ENCODE assay signal across 18 cellular contexts in the genomic region with DNA sequence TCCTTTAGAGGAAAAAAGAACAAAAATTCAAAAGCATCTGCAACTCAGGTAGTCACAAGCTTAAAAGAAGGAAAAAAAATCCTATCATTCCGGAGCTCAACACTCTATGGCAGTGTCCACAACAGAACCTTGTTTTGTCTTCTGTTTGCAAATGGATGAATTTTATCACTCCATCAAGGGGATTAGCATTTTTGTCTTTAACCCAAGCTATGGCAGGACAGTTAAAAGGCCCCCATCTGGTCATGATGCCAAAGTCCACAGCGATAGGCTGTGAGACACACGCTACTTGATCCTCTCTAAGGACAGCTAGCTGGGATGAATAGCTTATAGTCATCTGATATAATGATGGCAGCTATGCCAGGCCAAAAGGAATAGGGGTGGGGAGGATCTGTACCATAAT. TPM values are rescaled to one million over a fixed set of nuclear protein-coding genes. Genes with fewer than 3 reads are reported as not detected.
DNase-seq lines count a peak whose midpoint lies in the region; ATAC-seq and TF ChIP-seq lines count a peak whose summit lies in the region.
"Had no signal": no experiment of that assay in that cellular context is flagged by ENCODE, and none has a peak within 500 bp of the region (broad histone marks: within the 10 kb centered on the region; RNA-seq: fewer than 3 reads in every experiment).

No MANE protein-coding gene starts in this region.

- POLR2A ChIA-PET in Caco-2 (lab: Charles Lee) = interaction anchor here (1.1 kb wide), 1 partner anchor 17 kb away, joined by 7 read pairs; a partner anchor contains a TSS

- H3K27me3 Mint-ChIP-seq in Caco-2 (ENCODE audit: insufficient read depth, unreplicated experiment) = no peaks in the 10 kb centered on the region
- H3K27me3 Mint-ChIP-seq: CD4-positive, alpha-beta memory T cell had no signal

- H3K4me1 ChIP-seq in Caco-2 = peaks cover 7% of the 10 kb centered on the region

- no TSS peak for BruUV-seq in Caco-2 (replicated peaks; lab: Mats Ljungman, UMichigan)

- peak overlapping the region; percentile 61 for H3K27ac Mint-ChIP-seq in Caco-2 (ENCODE audit: unreplicated experiment)
- H3K27ac Mint-ChIP-seq: CD4-positive, alpha-beta memory T cell; H9 had no signal

- H3K4me3 ChIP-seq in Caco-2 (ENCODE audit: low read depth, low read length) (no peak overlapping the region), H7 (ENCODE audit: insufficient read depth, low read depth, low read length) (no peak overlapping the region), coronary artery (no peak overlapping the region)
- H3K4me3 ChIP-seq: GM23248 had no signal

- H3K27ac ChIP-seq in coronary artery = no peak overlapping the region
- H3K27ac ChIP-seq: GM23248 had no signal

- peaks cover 8% of the 10 kb centered on the region for H3K9me3 Mint-ChIP-seq in Caco-2 (ENCODE audit: unreplicated experiment)
- H3K9me3 Mint-ChIP-seq: CD4-positive, alpha-beta memory T cell had no signal

- H3K36me3 ChIP-seq in Caco-2 (ENCODE audit: control insufficient read depth, insufficient read depth, low read length) = no peaks in the 10 kb centered on the region; the same call in 1 of the 2 replicates
- H3K36me3 ChIP-seq in H7 (replicated peaks; ENCODE audit: control insufficient read depth, insufficient read depth, low read length) = peaks cover 3% of the 10 kb centered on the region; the same call in 1 of the 2 replicates

- H3K4me1 Mint-ChIP-seq in Caco-2 (ENCODE audit: low read depth, unreplicated experiment) = no peaks in the 10 kb centered on the region
- H3K4me1 Mint-ChIP-seq: CD4-positive, alpha-beta memory T cell had no signal

- H3K4me3 Mint-ChIP-seq in Caco-2 (ENCODE audit: unreplicated experiment) = peak overlapping the region; percentile 42
- H3K4me3 Mint-ChIP-seq: CD4-positive, alpha-beta memory T cell; H9 had no signal

- TF ChIP-seq CTCF in Caco-2 (IDR thresholded peaks at IDR 0.05; ENCODE audit: insufficient read depth in 1 of 2, low read depth in 1 of 2, low read length in 1 of 2, severe bottlenecking in 1 of 2, unreplicated experiment in 1 of 2) = no peak
- TF ChIP-seq CTCF in coronary artery (IDR thresholded peaks at IDR 0.05) = no peak

- no peaks in the 10 kb centered on the region for H3K27me3 ChIP-seq in Caco-2 (replicated peaks; ENCODE audit: control insufficient read depth, insufficient read depth, low read length)
- no peaks in the 10 kb centered on the region for H3K27me3 ChIP-seq in H7 (ENCODE audit: control insufficient read depth, insufficient read depth, low read length)

- CTCF ChIA-PET in Caco-2 (lab: Charles Lee) = interaction anchor here (1.1 kb wide), 1 partner anchor 17 kb away, joined by 6 read pairs; a partner anchor contains a TSS

- DNase-seq in Caco-2 (peak; percentile 52 to 53), H7 (peak; percentile 1), NCI-H524 treated with DMSO at 0.1 percent for 48 hours (lab: John Stamatoyannopoulos, UW) (peak; percentile 18), coronary artery (ENCODE audit: low spot score) (peak; percentile 5), posterior cingulate gyrus (no peak), GF-D8 (lab: John Stamatoyannopoulos, UW) (no peak)
- no peak for DNase-seq in activated T-cell treated with anti-CD3 and anti-CD28 coated beads, Interleukin-2, amount 50 U/mL, for 48 hours
- DNase-seq: C1 segment of cervical spinal cord; CD4-positive, alpha-beta memory T cell; COR-L47; DMS153; DND-41; GM23248; H9 had no signal

- no peak for ATAC-seq in GM21576 (IDR thresholded peaks at IDR 0.05; ENCODE audit: unreplicated experiment)
- ATAC-seq: HCT116 had no signal

- no peaks in the 10 kb centered on the region for H3K9me3 ChIP-seq in Caco-2

- peaks cover 12% of the 10 kb centered on the region for H3K36me3 Mint-ChIP-seq in Caco-2 (ENCODE audit: insufficient read depth, unreplicated experiment)

- intact Hi-C loops in Caco-2 (cut with micrococcal nuclease; ENCODE audit: unreplicated experiment) = loop anchor here (1.0 to 10.0 kb wide), 3 partner anchors 17 to 434 kb away; a partner anchor contains a TSS
- intact Hi-C loops in posterior cingulate gyrus (cut with DNase I) = no loop called here

RNA-seq across cellular contexts. Expression of a gene that starts 16.6 kb away (rescaled TPM):
- 11.0 and 11.8 TPM in 2 replicates for total RNA-seq in Caco-2 (2022)
- total RNA-seq in H7 (2014; rRNA removed; shearing (Covaris generic)) = 7.4 and 8.3 TPM in 2 replicates

RNA-seq across cellular contexts. Expression of a gene that starts 41.5 kb away (rescaled TPM):
- total RNA-seq in Caco-2 (2022) = not detected in 2 replicates
- 0.73 and 0.78 TPM in 2 replicates for total RNA-seq in H7 (2014; rRNA removed; shearing (Covaris generic))
- total RNA-seq: A172; A673; CD4-positive, alpha-beta memory T cell had no signal

Comparison
In these comparisons a context has a peak if more than half of its experiments do, and no peak if none do; other contexts are left out.
1. DNase-seq: peak in Caco-2 (2 of 2), H7 (single experiment), NCI-H524 treated with DMSO at 0.1 percent for 48 hours (single experiment) and coronary artery (single experiment); none in activated T-cell treated with anti-CD3 and anti-CD28 coated beads, Interleukin-2, amount 50 U/mL, for 48 hours (0 of 2), posterior cingulate gyrus (0 of 10) and GF-D8 (single experiment).